ENCODE assay signal across 29 cellular contexts in the genomic region with DNA sequence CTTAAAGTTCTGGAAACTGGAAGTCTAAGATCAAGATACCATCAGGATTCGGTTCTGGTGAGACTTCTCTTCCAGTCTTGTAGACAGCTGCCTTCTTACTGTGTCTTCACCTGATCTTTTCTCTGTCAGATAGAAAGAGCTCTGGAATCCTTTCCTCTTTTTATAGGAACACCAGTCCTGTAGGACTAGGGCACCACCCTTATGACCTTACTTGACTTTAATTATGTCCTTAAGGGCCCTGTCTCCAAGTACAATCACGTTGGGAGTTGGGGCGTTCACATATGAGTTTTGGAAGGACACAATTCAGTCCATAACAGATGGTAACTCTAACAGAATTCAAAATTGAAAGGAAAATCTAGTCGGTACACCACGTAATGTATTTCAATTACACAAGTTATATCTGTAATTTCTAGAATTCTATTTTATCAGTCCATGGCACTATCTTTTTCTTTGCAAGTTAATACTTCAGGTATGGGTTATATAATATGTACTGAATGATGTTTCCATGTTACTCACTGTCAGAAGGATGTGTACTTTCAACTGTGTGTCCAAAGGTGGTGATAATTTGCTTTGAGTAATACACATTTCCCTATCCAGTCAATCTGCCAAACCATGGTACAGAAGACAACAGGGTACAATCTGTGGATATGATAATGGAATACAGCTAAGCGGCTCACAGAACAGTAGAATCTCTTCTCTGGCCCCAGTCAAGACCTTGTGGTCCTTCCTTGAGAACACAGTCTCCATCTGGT. TPM values are rescaled to one million over a fixed set of nuclear protein-coding genes. Genes with fewer than 3 reads are reported as not detected.
DNase-seq lines count a peak whose midpoint lies in the region; ATAC-seq, FAIRE-seq and TF ChIP-seq lines count a peak whose summit lies in the region.
"Had no signal": no experiment of that assay in that cellular context is flagged by ENCODE, and none has a peak within 500 bp of the region (broad histone marks: within the 10 kb centered on the region; RNA-seq: fewer than 3 reads in every experiment).

No MANE protein-coding gene starts in this region.

- FAIRE-seq in small intestine (lab: Jason Lieb, UNC) = no peak
- FAIRE-seq: A204.1, GM12892, GM18507 had no signal

- H3K27ac Mint-ChIP-seq in osteocyte (ENCODE audit: unreplicated experiment) = no peak overlapping the region
- H3K27ac Mint-ChIP-seq: CD14-positive monocyte; CD4-positive, alpha-beta memory T cell; CD4-positive, CD25-positive, alpha-beta regulatory T cell; CD8-positive, alpha-beta memory T cell had no signal

- no peaks in the 10 kb centered on the region for H3K4me1 Mint-ChIP-seq in osteocyte (ENCODE audit: unreplicated experiment)
- H3K4me1 Mint-ChIP-seq: CD14-positive monocyte; CD4-positive, alpha-beta memory T cell; CD4-positive, CD25-positive, alpha-beta regulatory T cell; CD8-positive, alpha-beta memory T cell had no signal

- no peaks in the 10 kb centered on the region for H3K9me2 ChIP-seq in PC-9 (ENCODE audit: insufficient read depth)

- CTCF ChIA-PET in PC-9 (lab: Charles Lee) = no interaction called here

- no peak overlapping the region for H3K4me2 ChIP-seq in PC-9
- H3K4me2 ChIP-seq: BLaER1 had no signal

- H3K36me3 Mint-ChIP-seq in osteocyte (ENCODE audit: unreplicated experiment) = no peaks in the 10 kb centered on the region
- H3K36me3 Mint-ChIP-seq: CD14-positive monocyte; CD4-positive, alpha-beta memory T cell; CD4-positive, CD25-positive, alpha-beta regulatory T cell; CD8-positive, alpha-beta memory T cell had no signal

- DNase-seq in PC-9 = no peak
- no peak for DNase-seq in left colon
- DNase-seq in small intestine = peak; percentile 84
- DNase-seq in osteocyte (ENCODE audit: extremely low spot score, unreplicated experiment) = no peak
- DNase-seq: 8988T; ACHN; BE2C; C1 segment of cervical spinal cord; CD4-positive, alpha-beta memory T cell; CD4-positive, CD25-positive, alpha-beta regulatory T cell; CD8-positive, alpha-beta memory T cell; COR-L47; DMS 273 treated with DMSO at 0.1 percent for 48 hours; DMS153; DMS79; DND-41; EL; GDM1 had no signal

- WGBS in small intestine, 3 donors = 62 to 82% (median 67%) methylated on average over 6 of the region's 6 CpGs

- H3F3A ChIP-seq in PC-9 (ENCODE audit: insufficient read depth, low read depth) = no peaks in the 10 kb centered on the region

- H3K27ac ChIP-seq in PC-9 = no peak overlapping the region
- peak overlapping the region in 1 of 2 donors; percentile 53 for H3K27ac ChIP-seq in small intestine (ENCODE audit: low read depth in 1 of 2, low read length in 1 of 2)
- H3K27ac ChIP-seq: BLaER1 had no signal

- H3K79me2 ChIP-seq in PC-9 (ENCODE audit: low read depth) = no peaks in the 10 kb centered on the region

- no peaks in the 10 kb centered on the region for H4K20me1 ChIP-seq in PC-9 (ENCODE audit: insufficient read depth)
- H4K20me1 ChIP-seq: BLaER1 had no signal

- TF ChIP-seq CTCF in PC-9 (conservative IDR thresholded peaks at IDR 0.05) (no peak), osteocyte (IDR thresholded peaks at IDR 0.05) (no peak)

- H2AFZ ChIP-seq in PC-9 = peak overlapping the region; percentile 27; the same call in 1 of the 2 replicates

- ATAC-seq in left colon (peak; percentile 81), GM21367 (IDR thresholded peaks at IDR 0.05; ENCODE audit: unreplicated experiment) (no peak)
- ATAC-seq: GM12878 had no signal

- no peak overlapping the region for H3K4me3 ChIP-seq in PC-9
- no peak overlapping the region for H3K4me3 ChIP-seq in small intestine (ENCODE audit: low read depth in 1 of 2, low read length in 2 of 2)
- H3K4me3 ChIP-seq: BLaER1, GM12878 had no signal

- no peaks in the 10 kb centered on the region for H3K27me3 Mint-ChIP-seq in osteocyte (ENCODE audit: unreplicated experiment)

- H3K27me3 ChIP-seq in PC-9 (ENCODE audit: insufficient read depth, low read depth) = no peaks in the 10 kb centered on the region
- H3K27me3 ChIP-seq in small intestine (ENCODE audit: control insufficient read depth in 2 of 2, insufficient read depth in 2 of 2, low read length in 2 of 2) = no peaks in the 10 kb centered on the region
- H3K27me3 ChIP-seq: BLaER1 had no signal

- no TSS peak for BruUV-seq in PC-9 (replicated peaks; lab: Mats Ljungman, UMichigan)

- H3K9me3 ChIP-seq in PC-9 (ENCODE audit: insufficient read depth, low read depth) = no peaks in the 10 kb centered on the region
- H3K9me3 ChIP-seq in small intestine (ENCODE audit: control insufficient read depth, low read depth) = no peaks in the 10 kb centered on the region
- H3K9me3 ChIP-seq: BE2C, BLaER1 had no signal

- intact Hi-C loops in PC-9 (cut with micrococcal nuclease; ENCODE audit: unreplicated experiment) = no loop called here
- intact Hi-C loops in left colon (cut with DNase I, micrococcal nuclease) = no loop called here

- H3K36me3 ChIP-seq in PC-9 (ENCODE audit: low read depth) = no peaks in the 10 kb centered on the region
- no peaks in the 10 kb centered on the region for H3K36me3 ChIP-seq in small intestine (ENCODE audit: control insufficient read depth in 2 of 2, insufficient read depth in 2 of 2, low read length in 2 of 2)
- H3K36me3 ChIP-seq: BE2C, BLaER1 had no signal

- H3K9me3 Mint-ChIP-seq in osteocyte (ENCODE audit: unreplicated experiment) = no peaks in the 10 kb centered on the region
- H3K9me3 Mint-ChIP-seq: CD14-positive monocyte; CD4-positive, CD25-positive, alpha-beta regulatory T cell; CD8-positive, alpha-beta memory T cell had no signal

- H3K4me1 ChIP-seq in PC-9 (replicated peaks; ENCODE audit: insufficient read depth) (no peaks in the 10 kb centered on the region), small intestine (ENCODE audit: control insufficient read depth in 2 of 2, insufficient read depth in 1 of 2, low read depth in 1 of 2, low read length in 1 of 2) (no peaks in the 10 kb centered on the region)
- H3K4me1 ChIP-seq: BE2C, BLaER1 had no signal

- POLR2A ChIA-PET in PC-9 (lab: Charles Lee; ENCODE audit: unreplicated experiment) = no interaction called here

- no peak overlapping the region for H3K4me3 Mint-ChIP-seq in osteocyte (ENCODE audit: unreplicated experiment)
- H3K4me3 Mint-ChIP-seq: CD14-positive monocyte; CD4-positive, alpha-beta memory T cell; CD4-positive, CD25-positive, alpha-beta regulatory T cell; CD8-positive, alpha-beta memory T cell had no signal

RNA-seq across cellular contexts. Expression of a gene that starts 1.2 kb away (rescaled TPM):
- total RNA-seq in PC-9 (2021) = not detected in 2 replicates
- total RNA-seq in left colon = not detected
- not detected for polyA plus RNA-seq in small intestine
- total RNA-seq in osteocyte = not detected in 2 replicates
- total RNA-seq: A673; CD4-positive, alpha-beta memory T cell; CD4-positive, CD25-positive, alpha-beta regulatory T cell; CD8-positive, alpha-beta memory T cell; Daoy; G401; GM12878 had no signal
- polyA plus RNA-seq: AG04450; CD14-positive monocyte; CD4-positive, alpha-beta memory T cell; CD4-positive, CD25-positive, alpha-beta regulatory T cell; CD8-positive, alpha-beta memory T cell; GM12878 had no signal

RNA-seq across cellular contexts. Expression of a gene that starts 48.1 kb away (rescaled TPM):
- total RNA-seq in PC-9 (2021) = not detected in 2 replicates
- total RNA-seq in left colon = not detected
- not detected for polyA plus RNA-seq in small intestine
- not detected in 2 replicates for total RNA-seq in osteocyte
- total RNA-seq: A673; CD4-positive, alpha-beta memory T cell; CD4-positive, CD25-positive, alpha-beta regulatory T cell; CD8-positive, alpha-beta memory T cell; Daoy; G401 had no signal
- polyA plus RNA-seq: AG04450; CD14-positive monocyte; CD4-positive, alpha-beta memory T cell; CD4-positive, CD25-positive, alpha-beta regulatory T cell; CD8-positive, alpha-beta memory T cell; GM12878 had no signal

RNA-seq across cellular contexts. Expression of a gene that starts 50.7 kb away (rescaled TPM):
- not detected in 2 replicates for total RNA-seq in PC-9 (2021)
- not detected for total RNA-seq in left colon
- polyA plus RNA-seq in small intestine = not detected
- total RNA-seq in osteocyte = not detected in 2 replicates
- total RNA-seq: A673; CD4-positive, alpha-beta memory T cell; CD4-positive, CD25-positive, alpha-beta regulatory T cell; CD8-positive, alpha-beta memory T cell; Daoy; G401; GM12878 had no signal
- polyA plus RNA-seq: AG04450; CD14-positive monocyte; CD4-positive, alpha-beta memory T cell; CD4-positive, CD25-positive, alpha-beta regulatory T cell; CD8-positive, alpha-beta memory T cell; GM12878 had no signal

RNA-seq across cellular contexts. Expression of a gene that starts 52.5 kb away (rescaled TPM):
- total RNA-seq in PC-9 (2021) (4.3 and 4.5 TPM in 2 replicates), left colon (10 to 100 TPM in 1 of 2 donors, 1 to 10 TPM in 1; 8.5 to 15.2 TPM), osteocyte (not detected in 2 replicates)
- polyA plus RNA-seq in small intestine = 1 to 10 TPM; 4.0 to 8.4 (median 7.0) TPM
- total RNA-seq: CD4-positive, alpha-beta memory T cell; CD4-positive, CD25-positive, alpha-beta regulatory T cell; CD8-positive, alpha-beta memory T cell; G401; GM12878 had no signal
- polyA plus RNA-seq: AG04450; CD14-positive monocyte; CD4-positive, alpha-beta memory T cell; CD4-positive, CD25-positive, alpha-beta regulatory T cell; CD8-positive, alpha-beta memory T cell; GM12878 had no signal

RNA-seq across cellular contexts. Expression of a gene that starts 59.2 kb away (rescaled TPM):
- not detected in 2 replicates for total RNA-seq in PC-9 (2021)
- not detected for total RNA-seq in left colon
- not detected for polyA plus RNA-seq in small intestine
- total RNA-seq in osteocyte = not detected in 2 replicates
- total RNA-seq: A673; CD4-positive, alpha-beta memory T cell; CD4-positive, CD25-positive, alpha-beta regulatory T cell; CD8-positive, alpha-beta memory T cell; Daoy; G401; GM12878 had no signal
- polyA plus RNA-seq: AG04450; CD14-positive monocyte; CD4-positive, alpha-beta memory T cell; CD4-positive, CD25-positive, alpha-beta regulatory T cell; CD8-positive, alpha-beta memory T cell; GM12878 had no signal
